In genomic region chr12:68611094-68611818, GRCh38 we compare ENCODE assay signal across 8 cellular contexts. TPM values are rescaled to one million over a fixed set of nuclear protein-coding genes. Genes with fewer than 3 reads are reported as not detected.
DNase-seq lines count a peak whose midpoint lies in the region; ATAC-seq and TF ChIP-seq lines count a peak whose summit lies in the region.

No MANE protein-coding gene starts in this region.

- peak overlapping the region; percentile 95 to 98 (median 96) for H3K27ac ChIP-seq in tibial nerve

- peak overlapping the region; percentile 91 to 94 (median 91) for H3K4me3 Mint-ChIP-seq in nephron

- H3K9me3 ChIP-seq in tibial nerve, result no peaks in the 10 kb centered on the region

- peaks cover 4% of the 10 kb centered on the region; the same call in 1 of the 2 replicates for H3K36me3 ChIP-seq in BJ (ENCODE audit: control insufficient read depth, insufficient read depth, low read length)
- no peaks in the 10 kb centered on the region for H3K36me3 ChIP-seq in tibial nerve

- H3K4me1 ChIP-seq in tibial nerve, result peaks cover 0 to 49% (median 39%) of the 10 kb centered on the region in 4 donors

- CTCF ChIA-PET in BJ (lab: Yijun Ruan, JAX), result no interaction called here

- peaks cover 21% of the 10 kb centered on the region for H3K36me3 Mint-ChIP-seq in nephron (ENCODE audit: low read depth)

- H3K27me3 Mint-ChIP-seq in nephron (ENCODE audit: low read depth), result no peaks in the 10 kb centered on the region

- no peak for TF ChIP-seq CTCF in BJ (IDR thresholded peaks at IDR 0.05; ENCODE audit: insufficient read depth, low read depth, low read length)
- TF ChIP-seq CTCF in foreskin fibroblast (IDR thresholded peaks at IDR 0.05; ENCODE audit: low read depth, low read length), result no peak
- no peak for TF ChIP-seq CTCF in nephron (IDR thresholded peaks at IDR 0.05; ENCODE audit: unreplicated experiment in 3 of 3)
- no peak for TF ChIP-seq CTCF in tibial nerve (IDR thresholded peaks at IDR 0.05)

- TF ChIP-seq POLR2A in tibial nerve (IDR thresholded peaks at IDR 0.05), result peak in 1 of 2 donors; percentile 38

- 0 to 1% methylated on average over 20 to 53 of the region's 72 CpGs for WGBS in tibial nerve, 2 donors

- POLR2A ChIA-PET in BJ (lab: Charles Lee), result no interaction called here

- peak overlapping the region; percentile 100 for H3K27ac Mint-ChIP-seq in nephron

- H3K4me3 ChIP-seq in BJ (ENCODE audit: low read depth, low read length) (peak overlapping the region; percentile 76), foreskin fibroblast (ENCODE audit: low read depth in 1 of 2, low read length in 2 of 2) (peak overlapping the region; percentile 77 to 93), tibial nerve (peak overlapping the region; percentile 68 to 82 (median 74))

- ATAC-seq in GM19043 (IDR thresholded peaks at IDR 0.05; ENCODE audit: low read depth, unreplicated experiment), result peak; percentile 16
- ATAC-seq in HG03354 (IDR thresholded peaks at IDR 0.05; ENCODE audit: poor library complexity, severe bottlenecking, unreplicated experiment), result peak; percentile 45

- TF ChIP-seq EP300 in tibial nerve (IDR thresholded peaks at IDR 0.05), result peak in 1 of 2 donors; percentile 82

- H3K27me3 ChIP-seq in BJ (ENCODE audit: control insufficient read depth, insufficient read depth, low read length), result no peaks in the 10 kb centered on the region
- no peaks in the 10 kb centered on the region for H3K27me3 ChIP-seq in tibial nerve

- H3K9me3 Mint-ChIP-seq in nephron, result no peaks in the 10 kb centered on the region

- DNase-seq in BJ (ENCODE audit: low read depth) (no peak), RKO (ENCODE audit: low spot score) (peak; percentile 67), foreskin fibroblast (peak; percentile 29 to 69), tibial nerve (ENCODE audit: low spot score in 2 of 2) (peak; percentile 22 to 62)
- peak; percentile 27 for DNase-seq in activated gamma-delta T cell treated with anti-CD3 and anti-CD28 coated beads, Interleukin-2, amount 50 U/mL, for 16 hours (ENCODE audit: low read depth)

- H3K4me1 Mint-ChIP-seq in nephron, result peaks cover 59% of the 10 kb centered on the region

RNA-seq across cellular contexts. Expression of gene RAP1B, which starts 0.6 kb away (rescaled TPM):
- polyA plus RNA-seq in BJ (2011; rRNA removed), result 210 and 353 TPM in 2 replicates
- polyA minus RNA-seq in BJ (2011; rRNA and poly(A)+ RNA removed), result 67.3 and 72.9 TPM in 2 replicates
- total RNA-seq in tibial nerve, result 100 to 1,000 TPM; 117 to 194 (median 161) TPM
